ENCODE assay signal across 9 cellular contexts in the genomic region with DNA sequence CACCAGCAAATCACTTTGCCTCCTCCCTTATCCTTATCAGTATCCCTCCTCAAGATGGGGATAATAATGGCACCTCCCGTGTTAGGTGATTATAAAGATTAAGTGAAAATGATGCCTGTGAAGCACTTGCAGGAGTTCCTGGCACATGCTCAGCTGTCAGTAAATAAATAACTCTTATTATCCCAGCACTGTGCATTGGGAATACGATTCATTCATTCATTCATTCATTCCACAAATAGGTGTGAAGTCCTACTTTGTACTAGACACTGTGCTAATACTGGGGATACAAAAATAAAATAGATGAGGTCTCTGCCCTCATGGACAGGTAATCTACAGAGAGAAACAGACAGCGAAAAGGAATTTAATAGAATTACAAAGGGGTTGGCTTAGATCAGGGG. TPM values are rescaled to one million over a fixed set of nuclear protein-coding genes. Genes with fewer than 3 reads are reported as not detected.
DNase-seq lines count a peak whose midpoint lies in the region; ATAC-seq and TF ChIP-seq lines count a peak whose summit lies in the region.
"Had no signal": no experiment of that assay in that cellular context is flagged by ENCODE, and none has a peak within 500 bp of the region (broad histone marks: within the 10 kb centered on the region; RNA-seq: fewer than 3 reads in every experiment).

No MANE protein-coding gene starts in this region.

- H3K27me3 ChIP-seq in H7 (ENCODE audit: control insufficient read depth, insufficient read depth, low read length) (peaks cover 5% of the 10 kb centered on the region), ascending aorta (no peaks in the 10 kb centered on the region)

- H3K27ac ChIP-seq in mesodermal cell (ENCODE audit: low read depth, low read length, severe bottlenecking) (no peak overlapping the region), ascending aorta (no peak overlapping the region)

- no peaks in the 10 kb centered on the region for H3K27me3 Mint-ChIP-seq in activated naive CD8-positive, alpha-beta T cell treated with anti-CD3 and anti-CD28 coated beads, Interleukin-2, amount 10 ng/mL, durations not matched to agents 7 days and 5 days

- H3K4me3 ChIP-seq in AG10803 (ENCODE audit: low read length): peak overlapping the region; percentile 87
- no peak overlapping the region for H3K4me3 ChIP-seq in H7 (ENCODE audit: insufficient read depth, low read depth, low read length)
- peak overlapping the region; percentile 77 for H3K4me3 ChIP-seq in mesodermal cell (ENCODE audit: extremely low read depth, insufficient read depth, low read length, poor library complexity, severe bottlenecking)
- H3K4me3 ChIP-seq in ascending aorta: peak overlapping the region in 1 of 2 donors; percentile 98

- 0 out of 2 replicates have a peak, but pooled peaks cover 2% of the 10 kb centered on the region for H3K36me3 ChIP-seq in H7 (replicated peaks; ENCODE audit: control insufficient read depth, insufficient read depth, low read length)
- peaks cover 19% of the 10 kb centered on the region for H3K36me3 ChIP-seq in mesodermal cell (ENCODE audit: control insufficient read depth, insufficient read depth, low read length)
- peaks cover 0 to 9% of the 10 kb centered on the region in 2 donors for H3K36me3 ChIP-seq in ascending aorta

- WGBS in mesodermal cell (ENCODE audit: insufficient coverage in 2 of 2), 2 experiments: 92 to 100% methylated on average over 1 of the region's 3 CpGs

- no peak for ATAC-seq in activated naive CD8-positive, alpha-beta T cell treated with anti-CD3 and anti-CD28 coated beads, Interleukin-2, amount 10 ng/mL, durations not matched to agents 7 days and 5 days (ENCODE audit: low read depth)
- ATAC-seq in GM19467 (IDR thresholded peaks at IDR 0.05; ENCODE audit: unreplicated experiment): no peak

- peak overlapping the region; percentile 47 for H3K27ac Mint-ChIP-seq in activated naive CD8-positive, alpha-beta T cell treated with anti-CD3 and anti-CD28 coated beads, Interleukin-2, amount 10 ng/mL, durations not matched to agents 7 days and 5 days

- H3K36me3 Mint-ChIP-seq in activated naive CD8-positive, alpha-beta T cell treated with anti-CD3 and anti-CD28 coated beads, Interleukin-2, amount 10 ng/mL, durations not matched to agents 7 days and 5 days: peaks cover 3% of the 10 kb centered on the region

- H3K4me1 ChIP-seq in mesodermal cell (ENCODE audit: control insufficient read depth, insufficient read depth, low read length, poor library complexity, severe bottlenecking): peaks cover 20% of the 10 kb centered on the region
- H3K4me1 ChIP-seq in ascending aorta: peaks cover 7 to 15% of the 10 kb centered on the region in 2 donors

- TF ChIP-seq CTCF in AG10803 (conservative IDR thresholded peaks at IDR 0.05; ENCODE audit: low read length) (no peak), ascending aorta (IDR thresholded peaks at IDR 0.05) (no peak)

- H3K9me3 Mint-ChIP-seq in activated naive CD8-positive, alpha-beta T cell treated with anti-CD3 and anti-CD28 coated beads, Interleukin-2, amount 10 ng/mL, durations not matched to agents 7 days and 5 days: no peaks in the 10 kb centered on the region

- H3K4me3 Mint-ChIP-seq in activated naive CD8-positive, alpha-beta T cell treated with anti-CD3 and anti-CD28 coated beads, Interleukin-2, amount 10 ng/mL, durations not matched to agents 7 days and 5 days: peak overlapping the region; percentile 89

- intact Hi-C loops in ascending aorta (cut with DNase I): loop anchor here (2.0 kb wide), 1 partner anchor 25 kb away; a partner anchor contains a TSS

- POLR2A ChIA-PET in activated naive CD8-positive, alpha-beta T cell treated with anti-CD3 and anti-CD28 coated beads, Interleukin-2, amount 10 ng/mL, durations not matched to agents 7 days and 5 days (lab: Charles Lee): interaction anchor here (1.3 to 3.1 kb wide), 4 partner anchors 13 to 49 kb away, joined by 8 to 24 read pairs (median 15); a partner anchor contains a TSS

- DNase-seq in AG10803 (ENCODE audit: low read depth): no peak
- DNase-seq in H7: peak; percentile 1
- no peak for DNase-seq in activated naive CD8-positive, alpha-beta T cell treated with anti-CD3 and anti-CD28 coated beads, Interleukin-2, amount 10 ng/mL, durations not matched to agents 7 days and 5 days
- no peak for DNase-seq in SHP77 (lab: John Stamatoyannopoulos, UW)
- DNase-seq in effector CD8-positive, alpha-beta T cell (lab: John Stamatoyannopoulos, UW): no peak
- DNase-seq in ascending aorta (ENCODE audit: low spot score in 2 of 2): no peak
- DNase-seq: erythroblast had no signal

- H3K9me3 ChIP-seq in mesodermal cell (ENCODE audit: control insufficient read depth, low read length): no peaks in the 10 kb centered on the region
- no peaks in the 10 kb centered on the region for H3K9me3 ChIP-seq in ascending aorta

- peaks cover 25% of the 10 kb centered on the region for H3K4me1 Mint-ChIP-seq in activated naive CD8-positive, alpha-beta T cell treated with anti-CD3 and anti-CD28 coated beads, Interleukin-2, amount 10 ng/mL, durations not matched to agents 7 days and 5 days

RNA-seq across cellular contexts. Expression of a gene that starts 2.0 kb away (rescaled TPM):
- total RNA-seq in H7 (2014; rRNA removed; shearing (Covaris generic)): 47.5 and 54.3 TPM in 2 replicates
- 10 to 100 TPM; 29.0 to 31.9 TPM for total RNA-seq in activated naive CD8-positive, alpha-beta T cell treated with anti-CD3 and anti-CD28 coated beads, Interleukin-2, amount 10 ng/mL, durations not matched to agents 7 days and 5 days
- 26.5 TPM for polyA plus RNA-seq in mesodermal cell (2013, experiment 1 of 2)
- polyA plus RNA-seq in mesodermal cell (2013, experiment 2 of 2): 22.4 TPM
- total RNA-seq in ascending aorta: 51.3 TPM

RNA-seq across cellular contexts. Expression of a gene that starts 25.1 kb away (rescaled TPM):
- total RNA-seq in H7 (2014; rRNA removed; shearing (Covaris generic)): 55.5 and 86.3 TPM in 2 replicates
- total RNA-seq in activated naive CD8-positive, alpha-beta T cell treated with anti-CD3 and anti-CD28 coated beads, Interleukin-2, amount 10 ng/mL, durations not matched to agents 7 days and 5 days: 10 to 100 TPM; 49.6 to 51.0 TPM
- polyA plus RNA-seq in mesodermal cell (2013, experiment 1 of 2): 67.5 TPM
- 54.7 TPM for polyA plus RNA-seq in mesodermal cell (2013, experiment 2 of 2)
- 28.9 TPM for total RNA-seq in ascending aorta

RNA-seq across cellular contexts. Expression of a gene that starts 25.1 kb away (rescaled TPM):
- total RNA-seq in H7 (2014; rRNA removed; shearing (Covaris generic)): 21.7 and 28.2 TPM in 2 replicates
- 10 to 100 TPM; 27.3 to 28.8 TPM for total RNA-seq in activated naive CD8-positive, alpha-beta T cell treated with anti-CD3 and anti-CD28 coated beads, Interleukin-2, amount 10 ng/mL, durations not matched to agents 7 days and 5 days
- polyA plus RNA-seq in mesodermal cell (2013, experiment 1 of 2): 16.4 TPM
- polyA plus RNA-seq in mesodermal cell (2013, experiment 2 of 2): 17.3 TPM
- total RNA-seq in ascending aorta: not detected

RNA-seq across cellular contexts. Expression of a gene that starts 49.4 kb away (rescaled TPM):
- 105 and 119 TPM in 2 replicates for total RNA-seq in H7 (2014; rRNA removed; shearing (Covaris generic))
- 10 to 100 TPM; 45.0 to 47.1 TPM for total RNA-seq in activated naive CD8-positive, alpha-beta T cell treated with anti-CD3 and anti-CD28 coated beads, Interleukin-2, amount 10 ng/mL, durations not matched to agents 7 days and 5 days
- polyA plus RNA-seq in mesodermal cell (2013, experiment 1 of 2): 135 TPM
- polyA plus RNA-seq in mesodermal cell (2013, experiment 2 of 2): 124 TPM
- 91.9 TPM for total RNA-seq in ascending aorta

Comparison
In these comparisons a context has a peak if more than half of its experiments do, and no peak if none do; other contexts are left out.
1. RNA of a gene that starts 25.1 kb away (total RNA-seq): 27.3 to 28.8 TPM in activated naive CD8-positive, alpha-beta T cell treated with anti-CD3 and anti-CD28 coated beads, Interleukin-2, amount 10 ng/mL, durations not matched to agents 7 days and 5 days and 21.7 to 28.2 TPM in H7; not detected in ascending aorta (single experiment); every median in the first group is over 10 times any median in the second.